ENCODE assay signal across 26 cellular contexts in the genomic region with DNA sequence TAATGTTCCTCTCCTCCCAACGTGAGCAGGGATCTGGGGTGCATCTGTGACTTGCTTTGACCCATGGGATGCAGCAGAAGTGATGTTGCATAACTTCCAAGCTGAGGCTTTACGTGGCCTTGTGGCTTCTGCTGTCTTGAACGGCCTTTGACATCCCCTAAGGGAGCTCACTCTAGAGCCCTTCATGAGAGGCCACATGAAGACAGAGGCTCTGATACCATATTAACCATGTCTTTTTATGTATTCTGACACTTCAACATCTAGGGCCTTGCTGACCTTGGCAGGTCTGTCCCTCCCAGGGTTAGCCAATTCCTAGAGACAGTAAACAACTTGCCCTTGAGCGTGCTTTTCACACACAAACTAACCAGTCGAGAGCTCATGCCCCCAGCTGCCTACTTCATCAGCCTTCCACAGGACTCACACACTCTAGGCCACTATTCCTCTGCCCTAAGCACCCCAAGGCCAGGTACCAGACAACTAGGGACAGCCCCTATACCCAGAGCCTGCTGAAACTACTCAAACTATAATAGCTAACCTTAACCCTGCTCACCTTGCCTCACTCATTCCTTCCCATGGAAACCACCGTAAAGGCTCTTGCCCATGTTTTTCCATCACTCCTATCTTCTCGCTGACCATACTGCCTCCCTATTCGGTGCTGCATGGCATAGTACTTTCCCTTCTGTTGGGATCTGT. TPM values are rescaled to one million over a fixed set of nuclear protein-coding genes. Genes with fewer than 3 reads are reported as not detected.
DNase-seq lines count a peak whose midpoint lies in the region; ATAC-seq and FAIRE-seq lines count a peak whose summit lies in the region.
"Had no signal": no experiment of that assay in that cellular context is flagged by ENCODE, and none has a peak within 500 bp of the region (broad histone marks: within the 10 kb centered on the region; RNA-seq: fewer than 3 reads in every experiment).

No MANE protein-coding gene starts in this region.

- peaks cover 7% of the 10 kb centered on the region for H3K4me1 ChIP-seq in right cardiac atrium (ENCODE audit: control insufficient read depth, insufficient read depth, low read length)
- H3K4me1 ChIP-seq: prostate gland, thyroid gland had no signal

- FAIRE-seq in HTR-8/SVneo (lab: Jason Lieb, UNC), result no peak
- FAIRE-seq: islet of Langerhans had no signal

- no peak overlapping the region for H3K4me3 Mint-ChIP-seq in activated naive CD8-positive, alpha-beta T cell treated with anti-CD3 and anti-CD28 coated beads, Interleukin-2, amount 50 U/mL, for 24 hours
- no peak overlapping the region for H3K4me3 Mint-ChIP-seq in activated naive CD8-positive, alpha-beta T cell treated with anti-CD3 and anti-CD28 coated beads for 36 hours
- H3K4me3 Mint-ChIP-seq: CD14-positive monocyte; mesothelial cell of epicardium; naive B cell; stimulated activated naive CD8-positive, alpha-beta T cell treated with anti-CD3 and anti-CD28 coated beads, Interleukin-15, Interleukin-2, amounts not matched to agents 100 ng/mL and 50 ng/mL, for 24 hours had no signal

- no peaks in the 10 kb centered on the region for H3K9me3 Mint-ChIP-seq in activated naive CD8-positive, alpha-beta T cell treated with anti-CD3 and anti-CD28 coated beads, Interleukin-2, amount 50 U/mL, for 24 hours
- no peaks in the 10 kb centered on the region for H3K9me3 Mint-ChIP-seq in activated naive CD8-positive, alpha-beta T cell treated with anti-CD3 and anti-CD28 coated beads for 36 hours
- H3K9me3 Mint-ChIP-seq: CD14-positive monocyte; mesothelial cell of epicardium; naive B cell; stimulated activated naive CD8-positive, alpha-beta T cell treated with anti-CD3 and anti-CD28 coated beads, Interleukin-15, Interleukin-2, amounts not matched to agents 100 ng/mL and 50 ng/mL, for 24 hours had no signal

- H3K27ac Mint-ChIP-seq in activated naive CD8-positive, alpha-beta T cell treated with anti-CD3 and anti-CD28 coated beads, Interleukin-2, amount 50 U/mL, for 24 hours, result no peak overlapping the region
- H3K27ac Mint-ChIP-seq in activated naive CD8-positive, alpha-beta T cell treated with anti-CD3 and anti-CD28 coated beads for 36 hours, result no peak overlapping the region
- H3K27ac Mint-ChIP-seq: naive B cell; stimulated activated naive CD8-positive, alpha-beta T cell treated with anti-CD3 and anti-CD28 coated beads, Interleukin-15, Interleukin-2, amounts not matched to agents 100 ng/mL and 50 ng/mL, for 24 hours had no signal

- H3K9me3 ChIP-seq in right cardiac atrium (ENCODE audit: control insufficient read depth, low read length), result no peaks in the 10 kb centered on the region
- H3K9me3 ChIP-seq: MG63, prostate gland, thyroid gland had no signal

- H3K36me3 Mint-ChIP-seq in activated naive CD8-positive, alpha-beta T cell treated with anti-CD3 and anti-CD28 coated beads, Interleukin-2, amount 50 U/mL, for 24 hours (ENCODE audit: low read depth), result no peaks in the 10 kb centered on the region
- no peaks in the 10 kb centered on the region for H3K36me3 Mint-ChIP-seq in activated naive CD8-positive, alpha-beta T cell treated with anti-CD3 and anti-CD28 coated beads for 36 hours
- H3K36me3 Mint-ChIP-seq: CD14-positive monocyte, naive B cell had no signal

- intact Hi-C loops in right cardiac atrium (cut with DNase I), result loop anchor here in 1 of 4 donors (10.0 kb wide), 1 partner anchor 218 kb away; a partner anchor contains a TSS

- WGBS in right cardiac atrium, result 70% methylated on average over 8 of the region's 8 CpGs

- H3K4me3 ChIP-seq in right cardiac atrium (ENCODE audit: low read length), result no peak overlapping the region
- H3K4me3 ChIP-seq: MG63, prostate gland, thyroid gland had no signal

- DNase-seq in activated naive CD8-positive, alpha-beta T cell treated with anti-CD3 and anti-CD28 coated beads, Interleukin-2, amount 50 U/mL, for 24 hours, result no peak
- DNase-seq in activated naive CD8-positive, alpha-beta T cell treated with anti-CD3 and anti-CD28 coated beads for 36 hours, result no peak
- DNase-seq in MV-4-11 (lab: John Stamatoyannopoulos, UW) (peak; percentile 68), right cardiac atrium (no peak), HTR-8/SVneo (ENCODE audit: insufficient read length, low spot score) (no peak)
- no peak for DNase-seq in activated effector memory CD4-positive, alpha-beta T cell treated with Interleukin-2 at 50 U/mL for 16 hours
- DNase-seq: activated CD4-positive, alpha-beta T cell treated with anti-CD3 and anti-CD28 coated beads, Interleukin-2, amount 50 U/mL, for 4 hours; activated T-cell treated with anti-CD3 and anti-CD28 coated beads for 4 hours; DND-41; HCEC 1CT; KG1; MG63; naive B cell; NCI-H1436 treated with DMSO at 0.1 percent for 48 hours; T-helper 9 cell had no signal

- H3K27me3 ChIP-seq in right cardiac atrium (ENCODE audit: control insufficient read depth, insufficient read depth), result no peaks in the 10 kb centered on the region
- H3K27me3 ChIP-seq: MG63, thyroid gland had no signal

- ATAC-seq in activated naive CD8-positive, alpha-beta T cell treated with anti-CD3 and anti-CD28 coated beads, Interleukin-2, amount 50 U/mL, for 24 hours, result peak; percentile 71
- ATAC-seq in right cardiac atrium (peak; percentile 7 to 26), HG03097 (IDR thresholded peaks at IDR 0.05; ENCODE audit: low FRiP score, unreplicated experiment) (no peak)

- H3K27ac ChIP-seq in right cardiac atrium (ENCODE audit: low read length), result peak overlapping the region; percentile 81
- H3K27ac ChIP-seq: prostate gland, thyroid gland had no signal

- peaks cover 3% of the 10 kb centered on the region for H3K27me3 Mint-ChIP-seq in activated naive CD8-positive, alpha-beta T cell treated with anti-CD3 and anti-CD28 coated beads, Interleukin-2, amount 50 U/mL, for 24 hours
- H3K27me3 Mint-ChIP-seq in activated naive CD8-positive, alpha-beta T cell treated with anti-CD3 and anti-CD28 coated beads for 36 hours, result peaks cover 4% of the 10 kb centered on the region
- H3K27me3 Mint-ChIP-seq: stimulated activated naive CD8-positive, alpha-beta T cell treated with anti-CD3 and anti-CD28 coated beads, Interleukin-15, Interleukin-2, amounts not matched to agents 100 ng/mL and 50 ng/mL, for 24 hours had no signal

- peaks cover 26% of the 10 kb centered on the region for H3K4me1 Mint-ChIP-seq in activated naive CD8-positive, alpha-beta T cell treated with anti-CD3 and anti-CD28 coated beads, Interleukin-2, amount 50 U/mL, for 24 hours
- peaks cover 31% of the 10 kb centered on the region for H3K4me1 Mint-ChIP-seq in activated naive CD8-positive, alpha-beta T cell treated with anti-CD3 and anti-CD28 coated beads for 36 hours
- H3K4me1 Mint-ChIP-seq: naive B cell had no signal

RNA-seq across cellular contexts. Expression of a gene that starts 45.4 kb away (rescaled TPM):
- total RNA-seq in activated naive CD8-positive, alpha-beta T cell treated with anti-CD3 and anti-CD28 coated beads for 36 hours, result under 1 TPM; 0.19 to 0.56 TPM
- not detected for total RNA-seq in right cardiac atrium
- 0.07 TPM for polyA plus RNA-seq in right cardiac atrium
- total RNA-seq: glomerular endothelial cell, lower leg skin, mesothelial cell of epicardium, NCI-H460, skeletal muscle tissue had no signal
- polyA plus RNA-seq: CD14-positive monocyte had no signal
